In genomic region chr4:55398966-55399365, GRCh38 we compare ENCODE assay signal across 8 cellular contexts. TPM values are rescaled to one million over a fixed set of nuclear protein-coding genes. Genes with fewer than 3 reads are reported as not detected.
A peak's percentile ranks its signal among the peaks of the same experiment; 100 is the strongest.
DNase-seq lines count a peak whose midpoint lies in the region; ATAC-seq and TF ChIP-seq lines count a peak whose summit lies in the region.

No MANE protein-coding gene starts in this region.

- H3K79me2 ChIP-seq in MM.1S (ENCODE audit: low read length), result peaks cover 60% of the 10 kb centered on the region

- no peaks in the 10 kb centered on the region for H3K9me3 ChIP-seq in CD8-positive, alpha-beta T cell (ENCODE audit: low read length)
- H3K9me3 ChIP-seq in MM.1S (replicated peaks; ENCODE audit: insufficient read depth, low read length) (no peaks in the 10 kb centered on the region), neutrophil (no peaks in the 10 kb centered on the region), aorta (ENCODE audit: control insufficient read depth, low read length) (no peaks in the 10 kb centered on the region)

- H4K20me1 ChIP-seq in MM.1S (ENCODE audit: insufficient read depth, low read length), result peaks cover 28% of the 10 kb centered on the region

- WGBS in aorta, 2 donors, result 16 to 20% methylated on average over 3 of the region's 3 CpGs

- POLR2A ChIA-PET in CD8-positive, alpha-beta T cell (lab: Charles Lee), result interaction anchor here (1.5 kb wide), 1 partner anchor 148 kb away, joined by 6 read pairs; the partner anchor contains the start of gene CLOCK

- H3K36me3 ChIP-seq in CD8-positive, alpha-beta T cell (ENCODE audit: insufficient read depth, low read length), result no peaks in the 10 kb centered on the region
- H3K36me3 ChIP-seq in MM.1S (replicated peaks; ENCODE audit: insufficient read depth, low read length), result no peaks in the 10 kb centered on the region; the same call in 1 of the 2 replicates
- no peaks in the 10 kb centered on the region for H3K36me3 ChIP-seq in neutrophil
- H3K36me3 ChIP-seq in aorta (ENCODE audit: control insufficient read depth in 1 of 2, insufficient read depth in 2 of 2, low read length in 1 of 2), result no peaks in the 10 kb centered on the region

- no peak overlapping the region for H3K27ac Mint-ChIP-seq in CD8-positive, alpha-beta T cell

- H3K4me1 Mint-ChIP-seq in CD8-positive, alpha-beta T cell (ENCODE audit: low read depth), result peaks cover 51% of the 10 kb centered on the region

- H2AFZ ChIP-seq in MM.1S (ENCODE audit: low read length), result no peak overlapping the region

- no peak overlapping the region for H3K4me3 ChIP-seq in CD8-positive, alpha-beta T cell (ENCODE audit: low read depth, low read length)
- peak overlapping the region; percentile 5; the same call in 1 of the 2 replicates for H3K4me3 ChIP-seq in MM.1S (ENCODE audit: low read length)
- peak overlapping the region; percentile 93 for H3K4me3 ChIP-seq in coronary artery
- H3K4me3 ChIP-seq in neutrophil (ENCODE audit: low read depth in 1 of 2, low read length in 1 of 2), result peak overlapping the region; percentile 85 to 94
- peak overlapping the region in 1 of 2 donors; percentile 43 for H3K4me3 ChIP-seq in aorta (ENCODE audit: low read length in 2 of 2)

- no peaks in the 10 kb centered on the region for H3K9me3 Mint-ChIP-seq in CD8-positive, alpha-beta T cell

- intact Hi-C loops in CD8-positive, alpha-beta T cell (cut with DNase I, micrococcal nuclease), result loop anchor here (5.0 to 10.0 kb wide), 7 partner anchors 38 to 1576 kb away; partner anchors contain the start of genes CEP135 (in 1 of the 2), CHIC2 (in 1 of the 2), EXOC1 (in 1 of the 2) and NOA1 (in 1 of the 2)
- intact Hi-C loops in aorta (cut with DNase I), result loop anchor here in 1 of 2 donors (5.0 kb wide), 2 partner anchors 52 to 148 kb away; partner anchors contain the start of genes CLOCK and SRD5A3

- H3F3A ChIP-seq in MM.1S (ENCODE audit: insufficient read depth, low read length), result peaks cover 3% of the 10 kb centered on the region; the same call in 1 of the 2 replicates

- no peaks in the 10 kb centered on the region for H3K9me2 ChIP-seq in MM.1S (replicated peaks; ENCODE audit: insufficient read depth, low read length)

- H3K27me3 ChIP-seq in CD8-positive, alpha-beta T cell (ENCODE audit: insufficient read depth, low read length), result no peaks in the 10 kb centered on the region
- H3K27me3 ChIP-seq in MM.1S (replicated peaks; ENCODE audit: insufficient read depth, low read length) (no peaks in the 10 kb centered on the region), neutrophil (no peaks in the 10 kb centered on the region), aorta (ENCODE audit: control insufficient read depth in 1 of 2, insufficient read depth in 2 of 2, low read length in 1 of 2) (no peaks in the 10 kb centered on the region)

- H3K4me2 ChIP-seq in MM.1S (ENCODE audit: low read depth, low read length), result peak overlapping the region; percentile 87; the same call in 1 of the 2 replicates

- no peak for DNase-seq in CD8-positive, alpha-beta T cell
- DNase-seq in MM.1S (no peak), coronary artery (ENCODE audit: low spot score) (no peak), aorta (no peak)

- no peak for ATAC-seq in CD8-positive, alpha-beta T cell
- no peak for ATAC-seq in HG03457 (IDR thresholded peaks at IDR 0.05; ENCODE audit: unreplicated experiment)
- no peak for ATAC-seq in aorta (ENCODE audit: low FRiP score)
- no peak for ATAC-seq in HG02970 (IDR thresholded peaks at IDR 0.05; ENCODE audit: low FRiP score, unreplicated experiment)
- no peak for ATAC-seq in HG02678 (IDR thresholded peaks at IDR 0.05; ENCODE audit: unreplicated experiment)

- H3K27ac ChIP-seq in CD8-positive, alpha-beta T cell (ENCODE audit: low read depth, low read length), result no peak overlapping the region
- H3K27ac ChIP-seq in MM.1S (ENCODE audit: low read length), result no peak overlapping the region
- peak overlapping the region; percentile 53 to 100 for H3K27ac ChIP-seq in coronary artery
- peak overlapping the region; percentile 96 for H3K27ac ChIP-seq in neutrophil
- no peak overlapping the region for H3K27ac ChIP-seq in aorta (ENCODE audit: low read depth in 1 of 2, low read length in 2 of 2)

- no peaks in the 10 kb centered on the region for H3K27me3 Mint-ChIP-seq in CD8-positive, alpha-beta T cell (ENCODE audit: low read depth)

- CTCF ChIA-PET in CD8-positive, alpha-beta T cell (lab: Charles Lee), result interaction anchor here (1.0 to 1.3 kb wide), 2 partner anchors 14 to 52 kb away, joined by 4 read pairs; no protein-coding TSS in a partner anchor

- H3K9ac ChIP-seq in MM.1S (ENCODE audit: low read length), result no peak overlapping the region

- H3K4me3 Mint-ChIP-seq in CD8-positive, alpha-beta T cell, result peak overlapping the region; percentile 46

- peaks cover 36% of the 10 kb centered on the region for H3K4me1 ChIP-seq in CD8-positive, alpha-beta T cell (ENCODE audit: insufficient read depth, low read length)
- H3K4me1 ChIP-seq in MM.1S (ENCODE audit: low read length) (peaks cover 16% of the 10 kb centered on the region), neutrophil (ENCODE audit: control insufficient read depth in 1 of 2, insufficient read depth in 1 of 2, low read depth in 1 of 2, low read length in 1 of 2) (peaks cover 36 to 42% of the 10 kb centered on the region in 2 experiments), aorta (ENCODE audit: control insufficient read depth in 1 of 2, insufficient read depth in 2 of 2, low read length in 2 of 2) (no peaks in the 10 kb centered on the region)

- TF ChIP-seq CTCF in CD8-positive, alpha-beta T cell (IDR thresholded peaks at IDR 0.05), result no peak
- TF ChIP-seq CTCF in MM.1S (IDR thresholded peaks at IDR 0.05; ENCODE audit: low read length) (no peak), coronary artery (IDR thresholded peaks at IDR 0.05) (no peak), neutrophil (IDR thresholded peaks at IDR 0.05) (no peak)

- H3K36me3 Mint-ChIP-seq in CD8-positive, alpha-beta T cell, result peaks cover 29% of the 10 kb centered on the region

RNA-seq across cellular contexts. Expression of gene TMEM165, which starts 3.2 kb away (rescaled TPM):
- total RNA-seq in CD8-positive, alpha-beta T cell, result 10 to 100 TPM; 31.0 to 31.5 TPM
- 100 to 1,000 TPM; 183 to 204 TPM for total RNA-seq in aorta
- polyA plus RNA-seq in aorta, result 10 to 100 TPM; 38.6 to 83.4 TPM

RNA-seq across cellular contexts. Expression of gene SRD5A3, which starts 52.9 kb away (rescaled TPM):
- 1 to 10 TPM; 1.1 TPM for total RNA-seq in CD8-positive, alpha-beta T cell
- 10 to 100 TPM in 1 of 2 donors, 1 to 10 TPM in 1; 8.4 to 11.7 TPM for total RNA-seq in aorta
- polyA plus RNA-seq in aorta, result 1 to 10 TPM; 6.1 to 7.8 TPM

Comparison
In these comparisons a context has a peak if more than half of its experiments do, and no peak if none do; other contexts are left out.
1. H3K27ac ChIP-seq: peak in coronary artery (2 of 2) and neutrophil (single experiment); none in CD8-positive, alpha-beta T cell (single experiment), MM.1S (single experiment) and aorta (0 of 2).
2. RNA of gene TMEM165, which starts 3.2 kb away (total RNA-seq): 183 to 204 TPM in aorta; 31.0 to 31.5 TPM in CD8-positive, alpha-beta T cell; every median in the first group is over 4 times any median in the second.
3. RNA of gene SRD5A3, which starts 52.9 kb away (total RNA-seq): 8.4 to 11.7 TPM in aorta; 1.1 TPM in CD8-positive, alpha-beta T cell; every median in the first group is over 4 times any median in the second.